Comparison of ENCODE assay signal across 14 cellular contexts in the genomic region with DNA sequence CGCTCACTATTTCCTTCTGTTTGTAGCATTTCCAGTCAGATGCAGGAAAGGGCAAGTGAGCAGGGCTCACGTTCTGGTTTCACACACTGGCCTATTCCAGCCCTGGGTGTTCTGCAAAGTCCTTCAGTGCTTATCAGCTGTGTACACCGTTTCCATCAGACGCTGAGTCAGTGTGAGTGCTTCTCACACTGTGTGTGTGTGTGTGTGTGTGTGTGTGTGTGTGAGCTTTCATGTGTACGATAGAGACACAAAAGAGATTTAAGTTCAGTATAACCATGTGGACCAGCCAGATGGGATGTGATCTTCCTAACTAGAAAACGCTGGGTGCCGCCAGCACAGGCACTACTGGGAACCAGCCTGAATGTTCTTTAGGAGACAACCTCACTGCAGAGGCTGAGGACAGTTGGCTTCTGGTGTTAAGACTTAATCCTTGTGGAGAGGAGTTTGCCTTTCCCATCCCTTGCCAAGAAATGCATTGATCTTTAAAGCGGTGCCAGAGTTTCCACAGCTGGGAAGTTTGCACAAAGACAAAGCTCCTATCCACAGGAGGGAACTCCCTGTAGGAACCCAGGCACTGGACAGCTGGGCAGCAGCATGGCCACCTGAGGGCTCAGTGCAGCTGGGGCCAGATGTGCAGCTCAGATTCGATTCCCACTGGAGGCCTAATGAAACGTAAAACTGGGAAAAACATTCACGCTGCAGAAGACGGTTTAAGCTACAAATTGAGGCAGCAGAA. TPM values are rescaled to one million over a fixed set of nuclear protein-coding genes. Genes with fewer than 3 reads are reported as not detected.
A peak's percentile ranks its signal among the peaks of the same experiment; 100 is the strongest.
DNase-seq lines count a peak whose midpoint lies in the region; ATAC-seq and TF ChIP-seq lines count a peak whose summit lies in the region.
"Had no signal": no experiment of that assay in that cellular context is flagged by ENCODE, and none has a peak within 500 bp of the region (broad histone marks: within the 10 kb centered on the region; RNA-seq: fewer than 3 reads in every experiment).

No MANE protein-coding gene starts in this region.

- no peak overlapping the region for H3K27ac Mint-ChIP-seq in activated naive CD4-positive, alpha-beta T cell treated with anti-CD3 and anti-CD28 coated beads, Interleukin-2, amount 10 ng/mL, durations not matched to agents 7 days and 5 days
- H3K27ac Mint-ChIP-seq: B cell had no signal

- DNase-seq in Right ventricle myocardium inferior (ENCODE audit: missing footprints) = no peak
- DNase-seq in cardiac septum (ENCODE audit: low spot score) = no peak
- peak in 6 of 7 donors; percentile 63 to 88 (median 83) for DNase-seq in adrenal gland
- DNase-seq in left ventricle myocardium inferior = no peak
- DNase-seq in upper lobe of right lung = no peak
- DNase-seq in SW480 (ENCODE audit: low spot score) = no peak
- no peak for DNase-seq in kidney tubule cell (ENCODE audit: low spot score)
- no peak for DNase-seq in activated naive CD4-positive, alpha-beta T cell treated with anti-CD3 and anti-CD28 coated beads, Interleukin-2, amount 10 ng/mL, durations not matched to agents 7 days and 5 days
- DNase-seq: mucosa of descending colon; stimulated activated CD4-positive, alpha-beta T cell treated with anti-CD3 and anti-CD28 coated beads, Interleukin-15, amount 100 ng/mL, for 24 hours; stimulated activated naive CD4-positive, alpha-beta T cell treated with Interleukin-2 at 50 U/mL for 16 hours had no signal

- TF ChIP-seq CTCF in adrenal gland (IDR thresholded peaks at IDR 0.05) (no peak), left ventricle myocardium inferior (IDR thresholded peaks at IDR 0.05; ENCODE audit: borderline replicate concordance) (no peak), upper lobe of right lung (IDR thresholded peaks at IDR 0.05) (no peak)

- peak in 1 of 2 donors; percentile 46 for TF ChIP-seq POLR2A in adrenal gland (IDR thresholded peaks at IDR 0.05)

- H3K4me1 ChIP-seq in adrenal gland (replicated peaks in 1 of 2) (peaks cover 4 to 18% of the 10 kb centered on the region in 2 donors), left ventricle myocardium inferior (peaks cover 34% of the 10 kb centered on the region), upper lobe of right lung (peaks cover 7% of the 10 kb centered on the region)

- no peaks in the 10 kb centered on the region for H3K9me3 ChIP-seq in adrenal gland (replicated peaks in 1 of 3)
- no peaks in the 10 kb centered on the region for H3K9me3 ChIP-seq in left ventricle myocardium inferior (replicated peaks)
- no peaks in the 10 kb centered on the region for H3K9me3 ChIP-seq in upper lobe of right lung
- H3K9me3 ChIP-seq: mucosa of descending colon had no signal

- no peak overlapping the region for H3K4me3 ChIP-seq in adrenal gland
- no peak overlapping the region for H3K4me3 ChIP-seq in left ventricle myocardium inferior
- no peak overlapping the region for H3K4me3 ChIP-seq in upper lobe of right lung
- H3K4me3 ChIP-seq: mucosa of descending colon, SK-N-MC had no signal

- intact Hi-C loops in Right ventricle myocardium inferior (cut with DNase I) = loop anchor here (5.0 kb wide), 1 partner anchor 338 kb away; a partner anchor contains a TSS
- intact Hi-C loops in cardiac septum (cut with DNase I) = loop anchor here (2.0 to 10.0 kb wide), 2 partner anchors 135 to 341 kb away; a partner anchor contains a TSS
- intact Hi-C loops in adrenal gland (cut with DNase I) = loop anchor here (2.0 to 10.0 kb wide), 4 partner anchors 71 to 168 kb away; no protein-coding TSS in a partner anchor
- intact Hi-C loops in left ventricle myocardium inferior (cut with micrococcal nuclease) = loop anchor here (5.0 kb wide), 1 partner anchor 163 kb away; no protein-coding TSS in a partner anchor
- intact Hi-C loops in upper lobe of right lung (cut with DNase I) = loop anchor here (2.0 to 5.0 kb wide), 2 partner anchors 168 to 239 kb away; no protein-coding TSS in a partner anchor

- peaks cover 31% of the 10 kb centered on the region for H3K4me1 Mint-ChIP-seq in activated naive CD4-positive, alpha-beta T cell treated with anti-CD3 and anti-CD28 coated beads, Interleukin-2, amount 10 ng/mL, durations not matched to agents 7 days and 5 days

- H3K36me3 ChIP-seq in adrenal gland (replicated peaks in 1 of 2) (no peaks in the 10 kb centered on the region), left ventricle myocardium inferior (no peaks in the 10 kb centered on the region), upper lobe of right lung (no peaks in the 10 kb centered on the region)

- CTCF ChIA-PET in activated naive CD4-positive, alpha-beta T cell treated with anti-CD3 and anti-CD28 coated beads, Interleukin-2, amount 10 ng/mL, durations not matched to agents 7 days and 5 days (lab: Charles Lee) = interaction anchor here (0.7 to 7.4 kb wide), 10 partner anchors 12 to 244 kb away, joined by 3 to 176 read pairs (median 7); no protein-coding TSS in a partner anchor

- WGBS in adrenal gland, 4 donors = 37 to 47% (median 42%) methylated on average over 12 of the region's 12 CpGs

- no peak overlapping the region for H3K4me3 Mint-ChIP-seq in activated naive CD4-positive, alpha-beta T cell treated with anti-CD3 and anti-CD28 coated beads, Interleukin-2, amount 10 ng/mL, durations not matched to agents 7 days and 5 days
- H3K4me3 Mint-ChIP-seq: B cell; central memory CD8-positive, alpha-beta T cell had no signal

- ATAC-seq in Right ventricle myocardium inferior = peak; percentile 47
- ATAC-seq in upper lobe of right lung = peak; percentile 6
- ATAC-seq: mucosa of descending colon had no signal

- no peaks in the 10 kb centered on the region for H3K9me3 Mint-ChIP-seq in activated naive CD4-positive, alpha-beta T cell treated with anti-CD3 and anti-CD28 coated beads, Interleukin-2, amount 10 ng/mL, durations not matched to agents 7 days and 5 days
- H3K9me3 Mint-ChIP-seq: central memory CD8-positive, alpha-beta T cell had no signal

- no peaks in the 10 kb centered on the region for H3K27me3 ChIP-seq in adrenal gland
- no peaks in the 10 kb centered on the region for H3K27me3 ChIP-seq in left ventricle myocardium inferior (ENCODE audit: low read depth)
- H3K27me3 ChIP-seq in upper lobe of right lung = no peaks in the 10 kb centered on the region

- H3K36me3 Mint-ChIP-seq in activated naive CD4-positive, alpha-beta T cell treated with anti-CD3 and anti-CD28 coated beads, Interleukin-2, amount 10 ng/mL, durations not matched to agents 7 days and 5 days = peaks cover under 1% of the 10 kb centered on the region

- H3K27ac ChIP-seq in adrenal gland (peak overlapping the region in 2 of 5 donors; percentile 13 to 23), left ventricle myocardium inferior (replicated peaks) (peak overlapping the region; percentile 38), upper lobe of right lung (no peak overlapping the region)
- H3K27ac ChIP-seq: SK-N-MC had no signal

- peaks cover 26% of the 10 kb centered on the region for H3K27me3 Mint-ChIP-seq in activated naive CD4-positive, alpha-beta T cell treated with anti-CD3 and anti-CD28 coated beads, Interleukin-2, amount 10 ng/mL, durations not matched to agents 7 days and 5 days

RNA-seq across cellular contexts. Expression of a gene that starts 3.9 kb away (rescaled TPM):
- total RNA-seq in Right ventricle myocardium inferior (13.3 TPM), cardiac septum (17.5 TPM), adrenal gland (10 to 100 TPM; 28.8 to 82.5 (median 37.7) TPM), left ventricle myocardium inferior (15.1 TPM), upper lobe of right lung (40.6 TPM)
- polyA plus RNA-seq in adrenal gland = 10 to 100 TPM; 14.8 to 29.2 (median 18.5) TPM

RNA-seq across cellular contexts. Expression of a gene that starts 21.5 kb away (rescaled TPM):
- total RNA-seq in Right ventricle myocardium inferior (42.1 TPM), cardiac septum (51.6 TPM), adrenal gland (100 to 1,000 TPM in 1 of 8 donors, 10 to 100 TPM in 7; 47.7 to 165 (median 81.6) TPM), left ventricle myocardium inferior (50.6 TPM), upper lobe of right lung (78.5 TPM)
- polyA plus RNA-seq in adrenal gland = 100 to 1,000 TPM in 1 of 3 donors, 10 to 100 TPM in 2; 47.9 to 205 (median 68.8) TPM

RNA-seq across cellular contexts. Expression of a gene that starts 39.3 kb away (rescaled TPM):
- total RNA-seq in Right ventricle myocardium inferior (30.4 TPM), cardiac septum (26.0 TPM), adrenal gland (10 to 100 TPM; 16.0 to 58.6 (median 27.1) TPM), left ventricle myocardium inferior (26.8 TPM), upper lobe of right lung (40.7 TPM)
- 10 to 100 TPM; 29.3 to 65.0 (median 44.4) TPM for polyA plus RNA-seq in adrenal gland

Comparison
In these comparisons a context has a peak if more than half of its experiments do, and no peak if none do; other contexts are left out.
1. DNase-seq: peak in adrenal gland (6 of 7); none in Right ventricle myocardium inferior (single experiment), cardiac septum (single experiment), left ventricle myocardium inferior (single experiment), upper lobe of right lung (single experiment), SW480 (single experiment), kidney tubule cell (single experiment) and activated naive CD4-positive, alpha-beta T cell treated with anti-CD3 and anti-CD28 coated beads, Interleukin-2, amount 10 ng/mL, durations not matched to agents 7 days and 5 days (single experiment).